11 cellular contexts compared by ENCODE assay signal in genomic region chr6:139903411-139904157, GRCh38.
A peak's percentile ranks its signal among the peaks of the same experiment; 100 is the strongest.
DNase-seq lines count a peak whose midpoint lies in the region; ATAC-seq and TF ChIP-seq lines count a peak whose summit lies in the region.
"Had no signal": no experiment of that assay in that cellular context is flagged by ENCODE, and none has a peak within 500 bp of the region (broad histone marks: within the 10 kb centered on the region; RNA-seq: fewer than 3 reads in every experiment).

No MANE protein-coding gene starts in this region.

- H3K4me3 Mint-ChIP-seq in CD4-positive, alpha-beta memory T cell: peak overlapping the region in 5 of 8 donors; percentile 1 to 30 (median 17)
- no peak overlapping the region for H3K4me3 Mint-ChIP-seq in T-helper 17 cell
- no peak overlapping the region for H3K4me3 Mint-ChIP-seq in WTC11
- H3K4me3 Mint-ChIP-seq: activated naive CD4-positive, alpha-beta T cell treated with anti-CD3 and anti-CD28 coated beads, Interleukin-2, amount 50 U/mL, for 24 hours had no signal

- POLR2A ChIA-PET in CD4-positive, alpha-beta memory T cell (lab: Charles Lee; ENCODE audit: partially characterized antibody): no interaction called here
- POLR2A ChIA-PET in WTC11 (lab: Charles Lee): no interaction called here

- peaks cover 6% of the 10 kb centered on the region for H3K4me1 ChIP-seq in CD4-positive, alpha-beta memory T cell (ENCODE audit: insufficient read depth, low read length)
- H3K4me1 ChIP-seq: gastroesophageal sphincter had no signal

- CTCF ChIA-PET in CD4-positive, alpha-beta memory T cell (lab: Charles Lee; ENCODE audit: partially characterized antibody): interaction anchor here (1.3 to 1.6 kb wide), 2 partner anchors 21 to 534 kb away, joined by 4 read pairs; no protein-coding TSS in a partner anchor
- CTCF ChIA-PET in WTC11 (lab: Charles Lee): no interaction called here

- no peaks in the 10 kb centered on the region for H3K9me3 ChIP-seq in CD4-positive, alpha-beta memory T cell (ENCODE audit: control insufficient read depth in 1 of 2, low read length in 2 of 2)
- no peaks in the 10 kb centered on the region for H3K9me3 ChIP-seq in T-helper 17 cell (ENCODE audit: control insufficient read depth, low read length, poor library complexity, severe bottlenecking)
- H3K9me3 ChIP-seq: gastroesophageal sphincter had no signal

- H3K4me3 ChIP-seq in CD4-positive, alpha-beta memory T cell (ENCODE audit: low read length in 2 of 2): no peak overlapping the region
- H3K4me3 ChIP-seq: gastroesophageal sphincter had no signal

- H3K9me3 Mint-ChIP-seq in CD4-positive, alpha-beta memory T cell: peaks cover 0 to 2% (median 0%) of the 10 kb centered on the region in 8 donors
- peaks cover 9% of the 10 kb centered on the region for H3K9me3 Mint-ChIP-seq in WTC11
- H3K9me3 Mint-ChIP-seq: activated naive CD4-positive, alpha-beta T cell treated with anti-CD3 and anti-CD28 coated beads, Interleukin-2, amount 50 U/mL, for 24 hours had no signal

- H3K4me1 Mint-ChIP-seq in CD4-positive, alpha-beta memory T cell: peaks cover 0 to 10% (median 5%) of the 10 kb centered on the region in 4 donors
- H3K4me1 Mint-ChIP-seq in T-helper 17 cell (peaks cover 7% of the 10 kb centered on the region), WTC11 (peaks cover 17% of the 10 kb centered on the region)
- H3K4me1 Mint-ChIP-seq: activated naive CD4-positive, alpha-beta T cell treated with anti-CD3 and anti-CD28 coated beads, Interleukin-2, amount 50 U/mL, for 24 hours had no signal

- peak in 1 of 5 donors; percentile 5 for DNase-seq in CD4-positive, alpha-beta memory T cell
- DNase-seq in T-helper 17 cell (no peak), SW480 (ENCODE audit: low spot score) (no peak), Ammon's horn (ENCODE audit: low spot score) (no peak), NCI-H2081 (lab: John Stamatoyannopoulos, UW) (no peak), WTC11 (ENCODE audit: low spot score) (no peak)
- DNase-seq: stimulated activated naive CD8-positive, alpha-beta T cell treated with anti-CD3 and anti-CD28 coated beads, Interleukin-15, Interleukin-2, amounts not matched to agents 100 U/mL and 50 U/mL, for 24 hours had no signal

- no peaks in the 10 kb centered on the region for H3K36me3 ChIP-seq in CD4-positive, alpha-beta memory T cell (ENCODE audit: insufficient read depth, low read length)
- H3K36me3 ChIP-seq: gastroesophageal sphincter had no signal

- peak overlapping the region in 3 of 7 donors; percentile 10 to 50 (median 19) for H3K27ac Mint-ChIP-seq in CD4-positive, alpha-beta memory T cell
- H3K27ac Mint-ChIP-seq in T-helper 17 cell: peak overlapping the region; percentile 22
- H3K27ac Mint-ChIP-seq in WTC11: no peak overlapping the region
- H3K27ac Mint-ChIP-seq: activated naive CD4-positive, alpha-beta T cell treated with anti-CD3 and anti-CD28 coated beads, Interleukin-2, amount 50 U/mL, for 24 hours had no signal

- no peak for TF ChIP-seq CTCF in WTC11 (IDR thresholded peaks at IDR 0.05)

- no peaks in the 10 kb centered on the region for H3K27me3 ChIP-seq in CD4-positive, alpha-beta memory T cell (ENCODE audit: insufficient read depth, low read length)
- H3K27me3 ChIP-seq: gastroesophageal sphincter had no signal

- no peak overlapping the region for H3K27ac ChIP-seq in CD4-positive, alpha-beta memory T cell (ENCODE audit: low read depth, low read length)
- H3K27ac ChIP-seq: gastroesophageal sphincter had no signal

- intact Hi-C loops in CD4-positive, alpha-beta memory T cell (cut with micrococcal nuclease): no loop called here

- peak; percentile 98 for ATAC-seq in GM19455 (IDR thresholded peaks at IDR 0.05; ENCODE audit: unreplicated experiment)
- ATAC-seq in HG03103 (IDR thresholded peaks at IDR 0.05; ENCODE audit: low read depth, unreplicated experiment): peak; percentile 95
- peak; percentile 30 for ATAC-seq in T-helper 17 cell
- ATAC-seq in WTC11: no peak
- ATAC-seq: gastroesophageal sphincter; stimulated activated naive CD8-positive, alpha-beta T cell treated with anti-CD3 and anti-CD28 coated beads, Interleukin-15, Interleukin-2, amounts not matched to agents 100 U/mL and 50 U/mL, for 24 hours had no signal

- H3K27me3 Mint-ChIP-seq in CD4-positive, alpha-beta memory T cell: peaks cover 2 to 5% of the 10 kb centered on the region in 2 donors
- H3K27me3 Mint-ChIP-seq in T-helper 17 cell (peaks cover 7% of the 10 kb centered on the region), WTC11 (ENCODE audit: low read depth) (no peaks in the 10 kb centered on the region)
- H3K27me3 Mint-ChIP-seq: activated naive CD4-positive, alpha-beta T cell treated with anti-CD3 and anti-CD28 coated beads, Interleukin-2, amount 50 U/mL, for 24 hours had no signal

- H3K36me3 Mint-ChIP-seq in CD4-positive, alpha-beta memory T cell: no peaks in the 10 kb centered on the region
- no peaks in the 10 kb centered on the region for H3K36me3 Mint-ChIP-seq in T-helper 17 cell (ENCODE audit: low read depth)
- H3K36me3 Mint-ChIP-seq in WTC11: peaks cover 8% of the 10 kb centered on the region
- H3K36me3 Mint-ChIP-seq: activated naive CD4-positive, alpha-beta T cell treated with anti-CD3 and anti-CD28 coated beads, Interleukin-2, amount 50 U/mL, for 24 hours had no signal

TF ChIP-seq in WTC11, 78 proteins besides CTCF, POLR2A, EP300 and RAD21:
- TF ChIP-seq E2F5 (CRISPR knock-in tag; IDR thresholded peaks at IDR 0.05) (no peak), JUN (CRISPR knock-in tag; IDR thresholded peaks at IDR 0.05) (no peak), SMAD4 (CRISPR knock-in tag; IDR thresholded peaks at IDR 0.05) (no peak), SMAD3 (CRISPR knock-in tag; IDR thresholded peaks at IDR 0.05; ENCODE audit: borderline replicate concordance) (no peak), GTF2I (CRISPR knock-in tag; conservative IDR thresholded peaks at IDR 0.05) (no peak), ARID4B (CRISPR knock-in tag; IDR thresholded peaks at IDR 0.05; ENCODE audit: borderline replicate concordance) (no peak), TCF7 (CRISPR knock-in tag; IDR thresholded peaks at IDR 0.05; ENCODE audit: low read depth) (no peak), ZNF138 (CRISPR knock-in tag; conservative IDR thresholded peaks at IDR 0.05) (no peak), ZBTB21 (CRISPR knock-in tag; IDR thresholded peaks at IDR 0.05; ENCODE audit: borderline replicate concordance) (no peak), RORB (CRISPR knock-in tag; IDR thresholded peaks at IDR 0.05) (no peak), IRF2 (CRISPR knock-in tag; IDR thresholded peaks at IDR 0.05; ENCODE audit: borderline replicate concordance, low read depth) (no peak)
TF ChIP-seq in WTC11: peak in this region for 0.

Comparison
In these comparisons a context has a peak if more than half of its experiments do, and no peak if none do; other contexts are left out.
1. H3K4me3 Mint-ChIP-seq: peak in CD4-positive, alpha-beta memory T cell (5 of 8); none in T-helper 17 cell (single experiment) and WTC11 (single experiment).